ENCODE assay signal across 16 cellular contexts in genomic region chr6:90730191-90730673, GRCh38.
A peak's percentile ranks its signal among the peaks of the same experiment; 100 is the strongest.
DNase-seq lines count a peak whose midpoint lies in the region; ATAC-seq and TF ChIP-seq lines count a peak whose summit lies in the region.
"Had no signal": no experiment of that assay in that cellular context is flagged by ENCODE, and none has a peak within 500 bp of the region (broad histone marks: within the 10 kb centered on the region; RNA-seq: fewer than 3 reads in every experiment).

No MANE protein-coding gene starts in this region.

- no peak for DNase-seq in HFFc6
- DNase-seq in head of caudate nucleus = no peak
- DNase-seq in NCI-H1092 (lab: John Stamatoyannopoulos, UW) = no peak
- no peak for DNase-seq in GM03348 (ENCODE audit: low spot score)
- DNase-seq: activated CD4-positive, alpha-beta memory T cell treated with anti-CD3 and anti-CD28 coated beads, Interleukin-2, amount 10 ng/mL, durations not matched to agents 7 days and 5 days; activated naive CD4-positive, alpha-beta T cell treated with Interleukin-2 at 50 U/mL for 16 hours; caudate nucleus; DMS53; KG1; posterior cingulate gyrus had no signal

- intact Hi-C loops in head of caudate nucleus (cut with DNase I) = no loop called here

- TF ChIP-seq CTCF in HFFc6 (IDR thresholded peaks at IDR 0.05) = no peak

- H3K4me1 Mint-ChIP-seq in HFFc6 (ENCODE audit: low read depth) = no peaks in the 10 kb centered on the region
- H3K4me1 Mint-ChIP-seq: activated CD4-positive, alpha-beta memory T cell treated with anti-CD3 and anti-CD28 coated beads, Interleukin-2, amount 10 ng/mL, durations not matched to agents 7 days and 5 days; stimulated activated effector memory CD8-positive, alpha-beta T cell treated with anti-CD3 and anti-CD28 coated beads, Interleukin-12 subunit alpha, Interleukin-12 subunit beta, amount 100 ng/mL, for 72 hours had no signal

- H3K9me3 Mint-ChIP-seq in HFFc6 = peaks cover 19% of the 10 kb centered on the region
- H3K9me3 Mint-ChIP-seq: activated CD4-positive, alpha-beta memory T cell treated with anti-CD3 and anti-CD28 coated beads, Interleukin-2, amount 10 ng/mL, durations not matched to agents 7 days and 5 days; stimulated activated effector memory CD8-positive, alpha-beta T cell treated with anti-CD3 and anti-CD28 coated beads, Interleukin-12 subunit alpha, Interleukin-12 subunit beta, amount 100 ng/mL, for 72 hours had no signal

- no peaks in the 10 kb centered on the region for H3K36me3 Mint-ChIP-seq in HFFc6 (ENCODE audit: low read depth)
- H3K36me3 Mint-ChIP-seq: stimulated activated effector memory CD8-positive, alpha-beta T cell treated with anti-CD3 and anti-CD28 coated beads, Interleukin-12 subunit alpha, Interleukin-12 subunit beta, amount 100 ng/mL, for 72 hours had no signal

- H3K27me3 Mint-ChIP-seq in HFFc6 (ENCODE audit: insufficient read depth) = no peaks in the 10 kb centered on the region

- ATAC-seq in GM18508 (IDR thresholded peaks at IDR 0.05; ENCODE audit: insufficient read depth, unreplicated experiment) (peak; percentile 93), GM19455 (IDR thresholded peaks at IDR 0.05; ENCODE audit: unreplicated experiment) (peak; percentile 60), HG02759 (IDR thresholded peaks at IDR 0.05; ENCODE audit: unreplicated experiment) (peak; percentile 87), HG03520 (IDR thresholded peaks at IDR 0.05; ENCODE audit: unreplicated experiment) (peak; percentile 58)
- ATAC-seq: stimulated activated effector memory CD8-positive, alpha-beta T cell treated with anti-CD3 and anti-CD28 coated beads, Interleukin-12 subunit alpha, Interleukin-12 subunit beta, amount 100 ng/mL, for 72 hours had no signal

- H3K27ac Mint-ChIP-seq in HFFc6 = no peak overlapping the region
- H3K27ac Mint-ChIP-seq: activated CD4-positive, alpha-beta memory T cell treated with anti-CD3 and anti-CD28 coated beads, Interleukin-2, amount 10 ng/mL, durations not matched to agents 7 days and 5 days; stimulated activated effector memory CD8-positive, alpha-beta T cell treated with anti-CD3 and anti-CD28 coated beads, Interleukin-12 subunit alpha, Interleukin-12 subunit beta, amount 100 ng/mL, for 72 hours; T-helper 1 cell treated with Interleukin-12 subunit alpha and Interleukin-12 subunit beta and Interleukin-4 antibody, amounts not matched to agents 30 μg/mL and 1 μg/mL, for 36 hours had no signal

- H3K4me3 Mint-ChIP-seq in HFFc6 = no peak overlapping the region
- H3K4me3 Mint-ChIP-seq: activated CD4-positive, alpha-beta memory T cell treated with anti-CD3 and anti-CD28 coated beads, Interleukin-2, amount 10 ng/mL, durations not matched to agents 7 days and 5 days; stimulated activated effector memory CD8-positive, alpha-beta T cell treated with anti-CD3 and anti-CD28 coated beads, Interleukin-12 subunit alpha, Interleukin-12 subunit beta, amount 100 ng/mL, for 72 hours; T-helper 1 cell treated with Interleukin-12 subunit alpha and Interleukin-12 subunit beta and Interleukin-4 antibody, amounts not matched to agents 30 μg/mL and 1 μg/mL, for 36 hours had no signal
